ENCODE assay signal across 21 cellular contexts in the genomic region with DNA sequence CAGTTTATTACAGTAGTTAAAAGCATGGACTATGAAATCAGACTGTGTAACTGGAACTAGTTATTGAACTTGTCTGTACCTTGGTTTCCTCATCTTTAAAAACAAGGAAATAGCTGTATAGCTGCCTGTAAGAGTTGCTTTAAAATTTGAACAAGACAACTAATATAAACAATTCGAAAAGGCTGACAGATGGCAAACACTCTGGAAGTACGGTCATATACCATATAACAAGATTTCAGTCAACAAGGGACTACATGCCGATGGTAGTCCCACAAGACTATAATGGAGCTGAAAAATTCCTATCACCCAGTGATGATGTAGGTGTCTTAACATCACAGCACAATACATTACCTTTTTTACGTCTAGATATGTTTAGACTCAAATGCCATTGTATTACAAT.
A peak's percentile ranks its signal among the peaks of the same experiment; 100 is the strongest.
DNase-seq lines count a peak whose midpoint lies in the region; ATAC-seq and TF ChIP-seq lines count a peak whose summit lies in the region.
"Had no signal": no experiment of that assay in that cellular context is flagged by ENCODE, and none has a peak within 500 bp of the region (broad histone marks: within the 10 kb centered on the region; RNA-seq: fewer than 3 reads in every experiment).

No MANE protein-coding gene starts in this region.

- H3K4me3 Mint-ChIP-seq in natural killer cell: no peak overlapping the region
- H3K4me3 Mint-ChIP-seq in natural killer cell treated with Interleukin-12 subunit alpha and Interleukin-12 subunit beta and Interleukin-15 and Interleukin-18, amount 100 ng/mL, for 72 hours: no peak overlapping the region
- H3K4me3 Mint-ChIP-seq: CD14-positive monocyte; CD4-positive, alpha-beta T cell; CD8-positive, alpha-beta memory T cell; HFFc6 had no signal

- ATAC-seq in natural killer cell: no peak
- ATAC-seq in natural killer cell treated with Interleukin-12 subunit alpha and Interleukin-12 subunit beta and Interleukin-15 and Interleukin-18, amount 100 ng/mL, for 72 hours: no peak
- ATAC-seq in left colon: peak; percentile 80
- no peak for ATAC-seq in HG03469 (IDR thresholded peaks at IDR 0.05; ENCODE audit: unreplicated experiment)
- ATAC-seq: A549 had no signal

- intact Hi-C loops in natural killer cell (cut with micrococcal nuclease): no loop called here
- intact Hi-C loops in left colon (cut with DNase I, micrococcal nuclease): no loop called here

- H3K4me1 Mint-ChIP-seq in natural killer cell: peaks cover 38 to 54% of the 10 kb centered on the region in 2 donors
- peaks cover 33 to 40% of the 10 kb centered on the region in 2 donors for H3K4me1 Mint-ChIP-seq in natural killer cell treated with Interleukin-12 subunit alpha and Interleukin-12 subunit beta and Interleukin-15 and Interleukin-18, amount 100 ng/mL, for 72 hours (ENCODE audit: low read depth in 2 of 2)

- no peak for TF ChIP-seq CTCF in natural killer cell (IDR thresholded peaks at IDR 0.05)

- DNase-seq in natural killer cell (no peak), NCI-H82 treated with DMSO at 0.1 percent for 48 hours (lab: John Stamatoyannopoulos, UW; ENCODE audit: unreplicated experiment) (peak; percentile 11), left colon (no peak), DMS79 treated with DMSO at 0.1 percent for 48 hours (lab: John Stamatoyannopoulos, UW) (no peak), COLO668 (lab: John Stamatoyannopoulos, UW; ENCODE audit: unreplicated experiment) (no peak)
- no peak for DNase-seq in natural killer cell treated with Interleukin-12 subunit alpha and Interleukin-12 subunit beta and Interleukin-15 and Interleukin-18, amount 100 ng/mL, for 72 hours (ENCODE audit: low spot score)
- DNase-seq: 8988T; ACHN; AML-193; BE2C; Calu3; CD4-positive, alpha-beta T cell; CD8-positive, alpha-beta memory T cell; COR-L47; DMS53; DND-41; GOT3; HFFc6 had no signal

- H3K9me3 Mint-ChIP-seq in natural killer cell: no peaks in the 10 kb centered on the region
- no peaks in the 10 kb centered on the region for H3K9me3 Mint-ChIP-seq in natural killer cell treated with Interleukin-12 subunit alpha and Interleukin-12 subunit beta and Interleukin-15 and Interleukin-18, amount 100 ng/mL, for 72 hours
- H3K9me3 Mint-ChIP-seq: CD4-positive, alpha-beta T cell; CD8-positive, alpha-beta memory T cell; HFFc6 had no signal

- H3K27me3 Mint-ChIP-seq in natural killer cell (ENCODE audit: low read depth in 2 of 2): no peaks in the 10 kb centered on the region
- no peaks in the 10 kb centered on the region for H3K27me3 Mint-ChIP-seq in natural killer cell treated with Interleukin-12 subunit alpha and Interleukin-12 subunit beta and Interleukin-15 and Interleukin-18, amount 100 ng/mL, for 72 hours
- H3K27me3 Mint-ChIP-seq: CD4-positive, alpha-beta T cell; CD8-positive, alpha-beta memory T cell had no signal

- peaks cover 7% of the 10 kb centered on the region for H3K36me3 Mint-ChIP-seq in natural killer cell
- H3K36me3 Mint-ChIP-seq in natural killer cell treated with Interleukin-12 subunit alpha and Interleukin-12 subunit beta and Interleukin-15 and Interleukin-18, amount 100 ng/mL, for 72 hours: peaks cover 21% of the 10 kb centered on the region

- H3K27ac Mint-ChIP-seq in natural killer cell: peak overlapping the region; percentile 24 to 76
- H3K27ac Mint-ChIP-seq in natural killer cell treated with Interleukin-12 subunit alpha and Interleukin-12 subunit beta and Interleukin-15 and Interleukin-18, amount 100 ng/mL, for 72 hours: peak overlapping the region in 1 of 2 donors; percentile 58
- H3K27ac Mint-ChIP-seq: HFFc6 had no signal
